ENCODE assay signal across 21 cellular contexts in the genomic region with DNA sequence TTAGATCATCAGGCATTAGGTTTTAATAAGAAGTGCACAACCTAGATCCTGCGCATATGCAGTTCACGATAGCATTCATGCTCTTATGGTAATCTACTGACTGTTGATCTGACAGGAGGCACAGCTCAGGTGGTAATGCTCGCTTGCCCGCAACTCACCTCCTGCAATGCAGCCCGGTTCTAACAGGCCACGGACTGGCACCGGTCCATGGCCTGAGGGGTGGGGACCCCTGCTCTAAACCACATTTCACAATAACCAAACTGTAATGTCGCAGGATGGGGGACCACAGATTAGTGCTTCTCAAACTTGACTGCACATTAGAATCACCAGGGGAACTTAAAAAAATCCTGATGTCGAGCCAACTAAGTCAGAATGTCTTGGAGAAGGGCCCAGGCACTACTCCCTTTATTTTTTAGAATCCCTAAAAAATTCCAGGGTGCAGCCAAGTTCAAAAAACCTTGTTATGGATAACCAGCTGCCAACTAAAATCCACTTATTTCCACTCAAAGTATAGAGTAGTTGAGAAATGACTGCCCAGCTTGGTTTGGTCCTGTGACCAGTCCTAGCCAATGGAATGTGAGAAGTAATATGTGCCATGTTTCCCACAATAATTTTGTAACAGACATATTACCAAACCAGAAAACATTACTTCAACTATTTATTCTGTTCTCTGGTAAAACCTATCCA. TPM values are rescaled to one million over a fixed set of nuclear protein-coding genes. Genes with fewer than 3 reads are reported as not detected.
DNase-seq lines count a peak whose midpoint lies in the region; ATAC-seq, FAIRE-seq and TF ChIP-seq lines count a peak whose summit lies in the region.
"Had no signal": no experiment of that assay in that cellular context is flagged by ENCODE, and none has a peak within 500 bp of the region (broad histone marks: within the 10 kb centered on the region; RNA-seq: fewer than 3 reads in every experiment).

No MANE protein-coding gene starts in this region.

- ATAC-seq in aorta (ENCODE audit: low FRiP score) (no peak), GM21526 (IDR thresholded peaks at IDR 0.05; ENCODE audit: low FRiP score, unreplicated experiment) (no peak)
- ATAC-seq: activated CD4-positive, CD25-positive, alpha-beta regulatory T cell treated with anti-CD3 and anti-CD28 coated beads, Interleukin-2, amount 50 U/mL, for 24 hours; GM12878 had no signal

- peaks cover 17% of the 10 kb centered on the region for H3K36me3 Mint-ChIP-seq in nephron (ENCODE audit: low read depth)

- H3K27me3 Mint-ChIP-seq in nephron (ENCODE audit: low read depth): no peaks in the 10 kb centered on the region
- H3K27me3 Mint-ChIP-seq: activated naive CD8-positive, alpha-beta T cell; dendritic cell treated with granulocyte-macrophage colony-stimulating factor and Interleukin-4, amounts not matched to agents 40 ng/mL and 50 ng/mL, for 4 days; stimulated activated naive CD8-positive, alpha-beta T cell treated with anti-CD3 and anti-CD28 coated beads, Interleukin-15, Interleukin-2, amounts not matched to agents 100 ng/mL and 50 ng/mL, for 24 hours had no signal

- H3K4me3 ChIP-seq in AG09309 (ENCODE audit: control insufficient read depth, low read depth, low read length) (no peak overlapping the region), aorta (ENCODE audit: low read length in 2 of 2) (no peak overlapping the region)
- H3K4me3 ChIP-seq: esophagus muscularis mucosa, lung had no signal

- H3K27ac ChIP-seq in aorta (ENCODE audit: low read depth in 1 of 2, low read length in 2 of 2): no peak overlapping the region
- H3K27ac ChIP-seq: esophagus muscularis mucosa, HL-60, KMS-11 had no signal

- WGBS in aorta, 2 donors: 52 to 55% methylated on average over 9 of the region's 9 CpGs

- TF ChIP-seq POLR2A in GM12891 (IDR thresholded peaks at IDR 0.05; ENCODE audit: low read depth, low read length) (no peak), GM12892 (IDR thresholded peaks at IDR 0.05; ENCODE audit: low read depth, low read length) (no peak)

- intact Hi-C loops in aorta (cut with DNase I): loop anchor here (5.0 to 10.0 kb wide), 3 partner anchors 146 to 581 kb away; a partner anchor contains a TSS

- H3K27me3 ChIP-seq in aorta (ENCODE audit: control insufficient read depth in 1 of 2, insufficient read depth in 2 of 2, low read length in 1 of 2): no peaks in the 10 kb centered on the region
- H3K27me3 ChIP-seq: esophagus muscularis mucosa had no signal

- H3K4me1 Mint-ChIP-seq in nephron: peaks cover 43% of the 10 kb centered on the region

- FAIRE-seq in GM12891 (lab: Jason Lieb, UNC) (peak; percentile 16), GM12892 (lab: Jason Lieb, UNC) (no peak)
- FAIRE-seq: GM12878 had no signal

- TF ChIP-seq CTCF in AG09309 (IDR thresholded peaks at IDR 0.05; ENCODE audit: control insufficient read depth, insufficient read depth, low read depth, low read length, missing control alignments) (no peak), nephron (IDR thresholded peaks at IDR 0.05; ENCODE audit: unreplicated experiment in 3 of 3) (no peak)

- H3K27ac Mint-ChIP-seq in nephron: peak overlapping the region in 1 of 3 experiments; percentile 37
- H3K27ac Mint-ChIP-seq: activated naive CD8-positive, alpha-beta T cell; dendritic cell treated with granulocyte-macrophage colony-stimulating factor and Interleukin-4, amounts not matched to agents 40 ng/mL and 50 ng/mL, for 4 days; stimulated activated naive CD8-positive, alpha-beta T cell treated with anti-CD3 and anti-CD28 coated beads, Interleukin-15, Interleukin-2, amounts not matched to agents 100 ng/mL and 50 ng/mL, for 24 hours; T-helper 1 cell treated with Interleukin-12 subunit alpha and Interleukin-12 subunit beta and Interleukin-4 antibody, amounts not matched to agents 30 μg/mL and 1 μg/mL, for 36 hours had no signal

- no peaks in the 10 kb centered on the region for H3K36me3 ChIP-seq in aorta (ENCODE audit: control insufficient read depth in 1 of 2, insufficient read depth in 2 of 2, low read length in 1 of 2)
- H3K36me3 ChIP-seq: esophagus muscularis mucosa had no signal

- no peaks in the 10 kb centered on the region for H3K9me3 Mint-ChIP-seq in nephron
- H3K9me3 Mint-ChIP-seq: dendritic cell treated with granulocyte-macrophage colony-stimulating factor and Interleukin-4, amounts not matched to agents 40 ng/mL and 50 ng/mL, for 4 days; stimulated activated naive CD8-positive, alpha-beta T cell treated with anti-CD3 and anti-CD28 coated beads, Interleukin-15, Interleukin-2, amounts not matched to agents 100 ng/mL and 50 ng/mL, for 24 hours; T-helper 1 cell treated with Interleukin-12 subunit alpha and Interleukin-12 subunit beta and Interleukin-4 antibody, amounts not matched to agents 30 μg/mL and 1 μg/mL, for 36 hours had no signal

- peak; percentile 24 for DNase-seq in AG09309 (ENCODE audit: low read depth)
- DNase-seq in GM12891 (ENCODE audit: insufficient read length, low spot score): no peak
- DNase-seq in cerebellar cortex (ENCODE audit: low spot score): peak; percentile 47
- no peak for DNase-seq in GM12892 (ENCODE audit: insufficient read length)
- no peak for DNase-seq in aorta
- DNase-seq in NCI-H345 treated with DMSO at 0.1 percent for 48 hours (lab: John Stamatoyannopoulos, UW; ENCODE audit: unreplicated experiment): no peak
- DNase-seq: DMS79, NCI-H2081, NCI-H774 had no signal

- H3K4me1 ChIP-seq in aorta (ENCODE audit: control insufficient read depth in 1 of 2, insufficient read depth in 2 of 2, low read length in 2 of 2): no peaks in the 10 kb centered on the region

- no peaks in the 10 kb centered on the region for H3K9me3 ChIP-seq in aorta (ENCODE audit: control insufficient read depth, low read length)
- H3K9me3 ChIP-seq: esophagus muscularis mucosa had no signal

- peak overlapping the region in 2 of 3 experiments; percentile 5 to 12 for H3K4me3 Mint-ChIP-seq in nephron
- H3K4me3 Mint-ChIP-seq: dendritic cell treated with granulocyte-macrophage colony-stimulating factor and Interleukin-4, amounts not matched to agents 40 ng/mL and 50 ng/mL, for 4 days; stimulated activated naive CD8-positive, alpha-beta T cell treated with anti-CD3 and anti-CD28 coated beads, Interleukin-15, Interleukin-2, amounts not matched to agents 100 ng/mL and 50 ng/mL, for 24 hours; T-helper 1 cell treated with Interleukin-12 subunit alpha and Interleukin-12 subunit beta and Interleukin-4 antibody, amounts not matched to agents 30 μg/mL and 1 μg/mL, for 36 hours had no signal

TF ChIP-seq in GM12891, 5 proteins besides CTCF, POLR2A, EP300 and RAD21:
- no peak for TF ChIP-seq SPI1 (IDR thresholded peaks at IDR 0.05; ENCODE audit: low read depth, low read length)
- TF ChIP-seq POU2F2 (IDR thresholded peaks at IDR 0.05; ENCODE audit: low read depth, low read length): no peak
- no peak for TF ChIP-seq TAF1 (IDR thresholded peaks at IDR 0.05; ENCODE audit: low read depth, low read length)
- TF ChIP-seq PAX5 (IDR thresholded peaks at IDR 0.05; ENCODE audit: insufficient read depth, low read length, severe bottlenecking): no peak
- no peak for TF ChIP-seq POLR2AphosphoS5 (IDR thresholded peaks at IDR 0.05; ENCODE audit: low read depth, low read length)

RNA-seq across cellular contexts. Expression of a gene that starts 3.1 kb away (rescaled TPM):
- 2.8 TPM for polyA plus RNA-seq in GM12891 (2012; ENCODE audit: low read depth, missing spikeins)
- 8.4 TPM for polyA plus RNA-seq in GM12892 (2012; ENCODE audit: missing spikeins)
- 10 to 100 TPM; 22.1 to 33.1 TPM for total RNA-seq in aorta
- polyA plus RNA-seq in aorta: 1 to 10 TPM; 1.5 to 5.7 TPM

Comparison
In these comparisons a context has a peak if more than half of its experiments do, and no peak if none do; other contexts are left out.
1. DNase-seq: peak in AG09309 (single experiment) and cerebellar cortex (single experiment); none in GM12891 (single experiment), GM12892 (single experiment), aorta (0 of 2) and NCI-H345 treated with DMSO at 0.1 percent for 48 hours (single experiment).